8 cellular contexts compared by ENCODE assay signal in the genomic region with DNA sequence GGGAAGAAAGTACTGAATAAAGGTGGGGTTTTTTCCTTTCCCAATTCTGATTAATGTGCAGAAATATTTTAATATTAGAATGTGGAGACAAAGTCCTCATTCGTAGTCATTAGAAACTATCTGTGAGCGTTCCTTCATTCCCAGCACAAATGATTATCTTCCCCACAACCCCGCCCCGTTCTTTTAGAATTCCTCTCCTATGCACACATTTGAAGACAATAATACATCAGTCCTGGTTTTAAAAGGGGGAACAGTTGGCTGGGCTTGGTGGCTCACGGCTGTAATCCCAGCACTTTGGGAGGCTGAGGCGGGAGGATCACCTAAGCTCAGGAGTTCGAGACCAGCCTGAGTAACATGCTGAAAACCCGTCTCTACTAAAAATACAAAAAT. TPM values are rescaled to one million over a fixed set of nuclear protein-coding genes. Genes with fewer than 3 reads are reported as not detected.
DNase-seq lines count a peak whose midpoint lies in the region; ATAC-seq and TF ChIP-seq lines count a peak whose summit lies in the region.

No MANE protein-coding gene starts in this region.

- TF ChIP-seq POLR2A in sigmoid colon (IDR thresholded peaks at IDR 0.05), result no peak

- DNase-seq in RPMI7951 (ENCODE audit: low read depth) (peak; percentile 17), fibroblast of mammary gland (ENCODE audit: low read depth) (no peak), sigmoid colon (no peak), COLO829 (ENCODE audit: low spot score) (no peak), SIG-M5 (lab: John Stamatoyannopoulos, UW) (no peak), NCI-H2081 treated with DMSO at 0.1 percent for 48 hours (lab: John Stamatoyannopoulos, UW) (no peak)

- intact Hi-C loops in sigmoid colon (cut with DNase I), result loop anchor here (5.0 kb wide), 3 partner anchors 95 to 1280 kb away; a partner anchor contains a TSS

- TF ChIP-seq EP300 in sigmoid colon (IDR thresholded peaks at IDR 0.05), result no peak

- no peaks in the 10 kb centered on the region for H3K9me3 ChIP-seq in sigmoid colon

- TF ChIP-seq CTCF in GM12875 (IDR thresholded peaks at IDR 0.05; ENCODE audit: borderline replicate concordance, insufficient read depth, low read depth, low read length) (no peak), fibroblast of mammary gland (conservative IDR thresholded peaks at IDR 0.05; ENCODE audit: control insufficient read depth, insufficient read depth, low read depth, low read length) (no peak), sigmoid colon (IDR thresholded peaks at IDR 0.05) (no peak)

- WGBS in sigmoid colon, 2 donors, result 24 to 42% methylated on average over 8 of the region's 8 CpGs

- peak overlapping the region; percentile 92 for H3K4me3 ChIP-seq in GM12875 (ENCODE audit: low read depth, low read length)
- peak overlapping the region; percentile 99 for H3K4me3 ChIP-seq in fibroblast of mammary gland (ENCODE audit: control insufficient read depth, low read depth, low read length)
- H3K4me3 ChIP-seq in sigmoid colon, result peak overlapping the region; percentile 66 to 79 (median 70)

- peaks cover 0 to 32% (median 23%) of the 10 kb centered on the region in 4 donors for H3K4me1 ChIP-seq in sigmoid colon

- peaks cover 0 to 5% (median 0%) of the 10 kb centered on the region in 4 donors for H3K36me3 ChIP-seq in sigmoid colon

- no peak for ATAC-seq in GM19395 (IDR thresholded peaks at IDR 0.05; ENCODE audit: unreplicated experiment)

- peak overlapping the region; percentile 91 to 97 (median 94) for H3K27ac ChIP-seq in sigmoid colon

- H3K27me3 ChIP-seq in sigmoid colon, result no peaks in the 10 kb centered on the region

RNA-seq across cellular contexts. Expression of a gene that starts 0.9 kb away (rescaled TPM):
- 126 and 144 TPM in 2 replicates for total RNA-seq in RPMI7951 (2014; rRNA removed; shearing (Covaris generic))
- 10 to 100 TPM; 59.4 to 98.5 (median 86.9) TPM for total RNA-seq in sigmoid colon
- polyA plus RNA-seq in sigmoid colon, result 10 to 100 TPM; 39.5 to 53.5 (median 42.8) TPM
